In genomic region chr21:43605320-43606244, GRCh38 we compare ENCODE assay signal across 31 cellular contexts.
"Had no signal": no experiment of that assay in that cellular context is flagged by ENCODE, and none has a peak within 500 bp of the region (broad histone marks: within the 10 kb centered on the region; RNA-seq: fewer than 3 reads in every experiment).

No MANE protein-coding gene starts in this region.

- H3K27ac ChIP-seq: parathyroid adenoma, psoas muscle, spleen, thoracic aorta, vagina had no signal

- H3K27me3 ChIP-seq: breast epithelium, spleen, vagina had no signal

- H3K4me3 ChIP-seq: breast epithelium, psoas muscle, spleen, thoracic aorta, vagina had no signal

- H3K4me1 Mint-ChIP-seq: activated naive CD8-positive, alpha-beta T cell treated with anti-CD3 and anti-CD28 coated beads, Interleukin-2, amount 50 U/mL, for 24 hours; central memory CD8-positive, alpha-beta T cell had no signal

- H3K79me2 ChIP-seq: parathyroid adenoma had no signal

- H3K27me3 Mint-ChIP-seq: activated naive CD4-positive, alpha-beta T cell treated with anti-CD3 and anti-CD28 coated beads, Interleukin-2, amount 50 U/mL, for 24 hours; activated naive CD8-positive, alpha-beta T cell treated with anti-CD3 and anti-CD28 coated beads, Interleukin-2, amount 50 U/mL, for 24 hours; central memory CD8-positive, alpha-beta T cell; T-helper 17 cell; type B pancreatic cell had no signal

- H3K27ac Mint-ChIP-seq: activated CD4-positive, alpha-beta memory T cell treated with anti-CD3 and anti-CD28 coated beads for 36 hours; activated CD4-positive, alpha-beta T cell treated with anti-CD3 and anti-CD28 coated beads, Interleukin-2, amount 10 ng/mL, durations not matched to agents 24 days and 14 days; activated naive CD4-positive, alpha-beta T cell treated with anti-CD3 and anti-CD28 coated beads, Interleukin-2, amount 50 U/mL, for 24 hours; activated naive CD8-positive, alpha-beta T cell treated with anti-CD3 and anti-CD28 coated beads, Interleukin-2, amount 50 U/mL, for 24 hours; activated T-helper 1 cell treated with anti-CD3 and anti-CD28 coated beads, Interleukin-12 subunit alpha, Interleukin-12 subunit beta, Interleukin-2, Interleukin-4 antibody, amounts not matched to agents 30 ng/mL and 10 ng/mL and 1 ng/mL, durations not matched to agents 14 hours and 24 hours and 36 hours; mesothelial cell of epicardium; naive thymus-derived CD4-positive, alpha-beta T cell; T-helper 17 cell; type B pancreatic cell had no signal

- H3K9me3 Mint-ChIP-seq: activated CD4-positive, alpha-beta memory T cell treated with anti-CD3 and anti-CD28 coated beads for 36 hours; activated CD4-positive, alpha-beta T cell treated with anti-CD3 and anti-CD28 coated beads, Interleukin-2, amount 10 ng/mL, durations not matched to agents 24 days and 14 days; activated naive CD4-positive, alpha-beta T cell treated with anti-CD3 and anti-CD28 coated beads, Interleukin-2, amount 50 U/mL, for 24 hours; activated naive CD8-positive, alpha-beta T cell treated with anti-CD3 and anti-CD28 coated beads, Interleukin-2, amount 50 U/mL, for 24 hours; activated T-helper 1 cell treated with anti-CD3 and anti-CD28 coated beads, Interleukin-12 subunit alpha, Interleukin-12 subunit beta, Interleukin-2, Interleukin-4 antibody, amounts not matched to agents 30 ng/mL and 10 ng/mL and 1 ng/mL, durations not matched to agents 14 hours and 24 hours and 36 hours; central memory CD8-positive, alpha-beta T cell; naive thymus-derived CD4-positive, alpha-beta T cell; type B pancreatic cell had no signal

- ATAC-seq: activated naive CD8-positive, alpha-beta T cell treated with anti-CD3 and anti-CD28 coated beads, Interleukin-2, amount 50 U/mL, for 24 hours; left cardiac atrium; naive thymus-derived CD4-positive, alpha-beta T cell; psoas muscle; stimulated activated naive CD8-positive, alpha-beta T cell treated with anti-CD3 and anti-CD28 coated beads, Interleukin-15, Interleukin-2, amounts not matched to agents 100 U/mL and 50 U/mL, for 24 hours; T-helper 17 cell had no signal

- H3K4me3 Mint-ChIP-seq: activated CD4-positive, alpha-beta memory T cell treated with anti-CD3 and anti-CD28 coated beads for 36 hours; activated CD4-positive, alpha-beta T cell treated with anti-CD3 and anti-CD28 coated beads, Interleukin-2, amount 10 ng/mL, durations not matched to agents 24 days and 14 days; activated naive CD4-positive, alpha-beta T cell treated with anti-CD3 and anti-CD28 coated beads, Interleukin-2, amount 50 U/mL, for 24 hours; activated naive CD8-positive, alpha-beta T cell treated with anti-CD3 and anti-CD28 coated beads, Interleukin-2, amount 50 U/mL, for 24 hours; activated T-helper 1 cell treated with anti-CD3 and anti-CD28 coated beads, Interleukin-12 subunit alpha, Interleukin-12 subunit beta, Interleukin-2, Interleukin-4 antibody, amounts not matched to agents 30 ng/mL and 10 ng/mL and 1 ng/mL, durations not matched to agents 14 hours and 24 hours and 36 hours; central memory CD8-positive, alpha-beta T cell; mesothelial cell of epicardium; naive thymus-derived CD4-positive, alpha-beta T cell; T-helper 17 cell; type B pancreatic cell had no signal

- H3K9ac ChIP-seq: parathyroid adenoma had no signal

- H3K36me3 Mint-ChIP-seq: activated CD4-positive, alpha-beta memory T cell treated with anti-CD3 and anti-CD28 coated beads for 36 hours; activated naive CD4-positive, alpha-beta T cell treated with anti-CD3 and anti-CD28 coated beads, Interleukin-2, amount 50 U/mL, for 24 hours; naive thymus-derived CD4-positive, alpha-beta T cell; type B pancreatic cell had no signal

- H3K9me3 ChIP-seq: breast epithelium, psoas muscle, spleen, thoracic aorta, vagina had no signal

- H3K36me3 ChIP-seq: breast epithelium, spleen, thoracic aorta, vagina had no signal

- FAIRE-seq: colon, frontal cortex had no signal

- DNase-seq: activated CD4-positive, alpha-beta memory T cell treated with anti-CD3 and anti-CD28 coated beads for 36 hours; activated CD4-positive, alpha-beta T cell treated with anti-CD3 and anti-CD28 coated beads, Interleukin-2, amount 10 ng/mL, durations not matched to agents 24 days and 14 days; activated CD4-positive, CD25-positive, alpha-beta regulatory T cell treated with anti-CD3 and anti-CD28 coated beads, Interleukin-2, amount 50 U/mL, for 72 hours; activated CD8-positive, alpha-beta memory T cell treated with anti-CD3 and anti-CD28 coated beads, Interleukin-2, amount 50 U/mL, for 4 hours; activated gamma-delta T cell; activated naive CD8-positive, alpha-beta T cell treated with anti-CD3 and anti-CD28 coated beads, Interleukin-2, amount 50 U/mL, for 24 hours; activated T-cell treated with anti-CD3 and anti-CD28 coated beads, Interleukin-2, amount 50 U/mL, for 1 hour; amygdala; effector CD4-positive, alpha-beta T cell; glutamatergic neuron; islet precursor cell; left cardiac atrium; mammary epithelial cell; naive thymus-derived CD4-positive, alpha-beta T cell; nucleus accumbens; psoas muscle; spleen; stimulated activated CD4-positive, alpha-beta T cell treated with anti-CD3 and anti-CD28 coated beads, Interleukin-2, amount 100 ng/mL, for 48 hours; stimulated activated naive CD8-positive, alpha-beta T cell treated with anti-CD3 and anti-CD28 coated beads, Interleukin-15, Interleukin-2, amounts not matched to agents 100 U/mL and 50 U/mL, for 24 hours; T-helper 17 cell had no signal

- H2AFZ ChIP-seq: parathyroid adenoma had no signal
